8 cellular contexts compared by ENCODE assay signal in genomic region chr4:98143001-98143899, GRCh38. TPM values are rescaled to one million over a fixed set of nuclear protein-coding genes. Genes with fewer than 3 reads are reported as not detected.
DNase-seq lines count a peak whose midpoint lies in the region; TF ChIP-seq lines count a peak whose summit lies in the region.

Gene STPG2, minus strand, starts transcription at chr4:98143476.

- peak within 1 kb of the TSS; percentile 91 for H3K18ac ChIP-seq in H9 (ENCODE audit: insufficient read length, low read depth, low read length)

- H3K79me1 ChIP-seq in H9 (ENCODE audit: insufficient read depth, low read depth, low read length, poor library complexity, severe bottlenecking) = no peaks in the 10 kb centered on the region

- in situ Hi-C loops in SK-MEL-5 (cut with HindIII; ENCODE audit: low pct_unique_long_range_greater_than_20kb, low sequenced_read_pairs) = no loop called here

- H3K27ac Mint-ChIP-seq in H9 = peak within 1 kb of the TSS; percentile 99

- peak within 1 kb of the TSS; percentile 91 for H3K4me2 ChIP-seq in H9 (ENCODE audit: insufficient read depth, insufficient read length, low read length)
- H3K4me2 ChIP-seq in MM.1S (ENCODE audit: low read depth, low read length) = peak within 1 kb of the TSS; percentile 82

- H2BK120ac ChIP-seq in H9 (ENCODE audit: low read depth, low read length, poor library complexity, severe bottlenecking) = no peak within 1 kb of the TSS

- H3K27ac ChIP-seq in H9 (ENCODE audit: insufficient read length, low read depth, low read length) = peak within 1 kb of the TSS; percentile 78
- peak within 1 kb of the TSS; percentile 87 for H3K27ac ChIP-seq in MM.1S (ENCODE audit: low read length)
- H3K27ac ChIP-seq in suprapubic skin = peak within 1 kb of the TSS; percentile 93

- H2BK5ac ChIP-seq in H9 (ENCODE audit: insufficient read length, low read length) = no peak within 1 kb of the TSS

- H2AFZ ChIP-seq in H9 (ENCODE audit: low read length) = peak within 1 kb of the TSS; percentile 95
- peak within 1 kb of the TSS; percentile 95 for H2AFZ ChIP-seq in MM.1S (ENCODE audit: low read length)

- peak within 1 kb of the TSS; percentile 86; the same call in 1 of the 2 replicates for H3K14ac ChIP-seq in H9 (ENCODE audit: insufficient read depth, low read length)

- H3K36me3 Mint-ChIP-seq in H9 (ENCODE audit: insufficient read depth in 1 of 3, low read depth in 3 of 3) = no peaks in the 10 kb centered on the region

- H2BK12ac ChIP-seq in H9 (ENCODE audit: insufficient read length, low read depth, low read length) = no peak within 1 kb of the TSS

- peak within 1 kb of the TSS; percentile 23 for H4K5ac ChIP-seq in H9 (ENCODE audit: insufficient read length, low read depth, low read length)

- H3K9me3 ChIP-seq in H9 (ENCODE audit: control insufficient read depth, low read depth, low read length) = no peaks in the 10 kb centered on the region
- no peaks in the 10 kb centered on the region for H3K9me3 ChIP-seq in MM.1S (replicated peaks; ENCODE audit: insufficient read depth, low read length)
- H3K9me3 ChIP-seq in suprapubic skin = no peaks in the 10 kb centered on the region

- H4K91ac ChIP-seq in H9 (ENCODE audit: insufficient read length, low read depth, low read length) = no peak within 1 kb of the TSS

- TF ChIP-seq EP300 in suprapubic skin (IDR thresholded peaks at IDR 0.05) = no peak

- no peaks in the 10 kb centered on the region for H3K9me2 ChIP-seq in MM.1S (replicated peaks; ENCODE audit: insufficient read depth, low read length)

- no peak within 1 kb of the TSS for H2AK5ac ChIP-seq in H9 (ENCODE audit: insufficient read length, low read length)

- DNase-seq in GM03348 (ENCODE audit: low spot score) (peak; percentile 98), H9 (peak; percentile 96), MM.1S (peak; percentile 96), SK-MEL-5 (ENCODE audit: low read depth, low spot score) (peak; percentile 92), globus pallidus (ENCODE audit: low spot score) (peak; percentile 94), nucleus accumbens (lab: John Stamatoyannopoulos, UW) (peak; percentile 43 to 96 (median 89)), suprapubic skin (ENCODE audit: low spot score in 2 of 2) (peak; percentile 91 to 92)
- peak; percentile 95 for DNase-seq in activated naive CD4-positive, alpha-beta T cell treated with anti-CD3 and anti-CD28 coated beads, Interleukin-2, amount 50 U/mL, for 16 hours

- no peaks in the 10 kb centered on the region for H3K27me3 ChIP-seq in H9 (ENCODE audit: insufficient read depth, low read length)
- H3K27me3 ChIP-seq in MM.1S (replicated peaks; ENCODE audit: insufficient read depth, low read length) = no peaks in the 10 kb centered on the region
- peaks cover 4% of the 10 kb centered on the region for H3K27me3 ChIP-seq in suprapubic skin

- TF ChIP-seq CTCF in H9 (conservative IDR thresholded peaks at IDR 0.05) (peak; percentile 76), MM.1S (IDR thresholded peaks at IDR 0.05; ENCODE audit: low read length) (peak; percentile 86), suprapubic skin (IDR thresholded peaks at IDR 0.05) (peak in 1 of 2 donors; percentile 37)

- no peaks in the 10 kb centered on the region; the same call in none of the 2 replicates for H3K27me3 Mint-ChIP-seq in H9 (ENCODE audit: low read depth)

- no peak within 1 kb of the TSS for H2BK15ac ChIP-seq in H9 (ENCODE audit: low read depth, low read length)

- no peak within 1 kb of the TSS for H3K23ac ChIP-seq in H9 (ENCODE audit: insufficient read length, low read depth, low read length)

- H3K23me2 ChIP-seq in H9 (ENCODE audit: insufficient read length, low read depth, low read length, poor library complexity, severe bottlenecking) = no peaks in the 10 kb centered on the region

- H3K56ac ChIP-seq in H9 (ENCODE audit: insufficient read length, low read depth, low read length) = no peak within 1 kb of the TSS

- H3K4me1 Mint-ChIP-seq in H9 = peaks cover 11 to 15% of the 10 kb centered on the region in 2 experiments

- H3T11ph ChIP-seq in H9 (ENCODE audit: low read length) = no peak within 1 kb of the TSS

- H3K79me2 ChIP-seq in H9 (ENCODE audit: insufficient read depth, low read length) = no peaks in the 10 kb centered on the region
- no peaks in the 10 kb centered on the region for H3K79me2 ChIP-seq in MM.1S (ENCODE audit: low read length)

- H3K4me3 ChIP-seq in MM.1S (ENCODE audit: low read length) (peak within 1 kb of the TSS; percentile 68), suprapubic skin (peak within 1 kb of the TSS; percentile 73)

- no peak within 1 kb of the TSS for H3K4ac ChIP-seq in H9 (ENCODE audit: low read depth, low read length)

- no CpG with 5 or more reads among the region's 44 CpGs for WGBS in H9 (ENCODE audit: extremely low coverage, insufficient read length, low lambda C conversion rate)
- WGBS in suprapubic skin = 11% methylated on average over 26 of the region's 44 CpGs

- peak in 1 of 2 donors; percentile 24 for TF ChIP-seq POLR2A in suprapubic skin (IDR thresholded peaks at IDR 0.05)

- no peaks in the 10 kb centered on the region for H3K9me3 Mint-ChIP-seq in H9

- peaks cover 11% of the 10 kb centered on the region for H3F3A ChIP-seq in MM.1S (ENCODE audit: insufficient read depth, low read length)

- H3K4me1 ChIP-seq in H9 (ENCODE audit: insufficient read depth, low read length) = no peaks in the 10 kb centered on the region
- H3K4me1 ChIP-seq in MM.1S (ENCODE audit: low read length) = peaks cover 11% of the 10 kb centered on the region; the same call in 1 of the 2 replicates
- H3K4me1 ChIP-seq in suprapubic skin = peaks cover 7% of the 10 kb centered on the region

- H3K9ac ChIP-seq in H9 (ENCODE audit: extremely low read depth, insufficient read length, low read length) = peak within 1 kb of the TSS; percentile 76
- peak within 1 kb of the TSS; percentile 70 for H3K9ac ChIP-seq in MM.1S (ENCODE audit: low read length)

- H4K20me1 ChIP-seq in H9 (ENCODE audit: control insufficient read depth, insufficient read depth, insufficient read length) (no peaks in the 10 kb centered on the region), MM.1S (ENCODE audit: insufficient read depth, low read length) (no peaks in the 10 kb centered on the region)

- H3K4me3 Mint-ChIP-seq in H9 = peak within 1 kb of the TSS; percentile 91 to 95

- H2BK20ac ChIP-seq in H9 (ENCODE audit: low read depth, low read length, poor library complexity, severe bottlenecking) = no peak within 1 kb of the TSS

- no peaks in the 10 kb centered on the region for H3K36me3 ChIP-seq in MM.1S (replicated peaks; ENCODE audit: insufficient read depth, low read length)
- H3K36me3 ChIP-seq in suprapubic skin = no peaks in the 10 kb centered on the region

- no peak within 1 kb of the TSS for H4K8ac ChIP-seq in H9 (replicated peaks; ENCODE audit: insufficient read length, low read depth, low read length)

RNA-seq across cellular contexts. Expression of gene STPG2, which starts in this region (rescaled TPM):
- 0.11 and 0.20 TPM in 2 replicates for total RNA-seq in H9 (2021)
- total RNA-seq in SK-MEL-5 (2014; rRNA removed; shearing (Covaris generic)) = 0.13 TPM in 1 of 2 replicates, not detected in the other
- polyA plus RNA-seq in SK-MEL-5 (2015; cell fraction: cytosol; rRNA removed) = not detected in 2 replicates
- not detected in 2 replicates for polyA plus RNA-seq in SK-MEL-5 (2015; cell fraction: nucleus; rRNA removed)
- 1 to 10 TPM in 2 of 4 donors, under 1 TPM in 1, not detected in 1; 0.26 to 2.5 (median 2.0) TPM for total RNA-seq in suprapubic skin

Comparison
In these comparisons a context has a peak if more than half of its experiments do, and no peak if none do; other contexts are left out.
1. Peak in every context shown above with its lines: DNase-seq, H3K4me3 ChIP-seq and H3K27ac ChIP-seq.
2. Peak in DNase-seq, H3K27ac ChIP-seq, H3K9ac ChIP-seq and H3K4me2 ChIP-seq in H9; RNA of the gene not detected or under 1 TPM.
3. Peak in DNase-seq in SK-MEL-5; RNA of the gene not detected or under 1 TPM.